ENCODE assay signal across 28 cellular contexts in genomic region chr5:126736141-126736540, GRCh38. TPM values are rescaled to one million over a fixed set of nuclear protein-coding genes. Genes with fewer than 3 reads are reported as not detected.
DNase-seq lines count a peak whose midpoint lies in the region; ATAC-seq, FAIRE-seq and TF ChIP-seq lines count a peak whose summit lies in the region.
"Had no signal": no experiment of that assay in that cellular context is flagged by ENCODE, and none has a peak within 500 bp of the region (broad histone marks: within the 10 kb centered on the region; RNA-seq: fewer than 3 reads in every experiment).

No MANE protein-coding gene starts in this region.

- CTCF ChIA-PET in GM12878 (lab: Yijun Ruan, JAX) (interaction anchor here (0.6 to 1.2 kb wide), 5 partner anchors 13 to 59 kb away, joined by 3 to 5 read pairs (median 3); no protein-coding TSS in a partner anchor), HEK293T (lab: Yijun Ruan, JAX) (no interaction called here)

- RAD21 ChIA-PET in GM12878 (lab: Charles Lee; ENCODE audit: unreplicated experiment): no interaction called here

- DNase-seq in GM23248 (peak; percentile 36), NCI-H226 (peak; percentile 75), GM12878 (ENCODE audit: low read depth, low spot score) (no peak), left lobe of liver (ENCODE audit: low spot score) (peak; percentile 2), HEK293T (ENCODE audit: extremely low spot score) (no peak), dorsolateral prefrontal cortex (no peak)
- DNase-seq: activated naive CD4-positive, alpha-beta T cell treated with anti-CD3 and anti-CD28 coated beads for 36 hours; activated T-cell treated with anti-CD3 and anti-CD28 coated beads, Interleukin-2, amount 50 U/mL, for 72 hours; amygdala; GF-D8; hippocampal formation; immature natural killer cell; left lung; mesenchymal stem cell; NCI-H1048; NCI-H446; NCI-H774; pancreas; retina; T-helper 1 cell; transverse colon had no signal

- H3F3A ChIP-seq in GM23248 (ENCODE audit: insufficient read depth): no peaks in the 10 kb centered on the region

- H3K36me3 ChIP-seq in GM23248 (ENCODE audit: low read depth): no peaks in the 10 kb centered on the region
- no peaks in the 10 kb centered on the region for H3K36me3 ChIP-seq in GM12878 (ENCODE audit: control insufficient read depth in 2 of 2, insufficient read depth in 2 of 2, low read length in 1 of 2)
- H3K36me3 ChIP-seq: BLaER1, left lung, neural progenitor cell, pancreas, SJSA1, transverse colon had no signal

- H3K27ac ChIP-seq in GM23248 (no peak overlapping the region), GM12878 (ENCODE audit: control insufficient read depth, insufficient read depth) (no peak overlapping the region), dorsolateral prefrontal cortex (no peak overlapping the region)
- H3K27ac ChIP-seq: BLaER1, left lung, neural progenitor cell, pancreas, SJSA1, skin epidermis, transverse colon had no signal

- POLR2A ChIA-PET in GM12878 (lab: Charles Lee) (interaction anchor here (0.6 kb wide), 1 partner anchor 119 kb away, joined by 4 read pairs; no protein-coding TSS in a partner anchor), HEK293T (lab: Yijun Ruan, JAX) (interaction anchor here (1.5 kb wide), 1 partner anchor 41 kb away, joined by 11 read pairs; the partner anchor contains the start of gene LMNB1)

- H3K79me2 ChIP-seq in GM23248 (ENCODE audit: insufficient read depth) (no peaks in the 10 kb centered on the region), GM12878 (ENCODE audit: control insufficient read depth, insufficient read depth, low read length) (no peaks in the 10 kb centered on the region)

- H3K9me3 ChIP-seq in GM23248 (ENCODE audit: low read depth) (no peaks in the 10 kb centered on the region), GM12878 (replicated peaks; ENCODE audit: control insufficient read depth, insufficient read depth, low read length) (no peaks in the 10 kb centered on the region)
- H3K9me3 ChIP-seq: BLaER1, left lung, pancreas, SJSA1, transverse colon had no signal

- in situ Hi-C loops in GM23248 (cut with MboI): no loop called here
- in situ Hi-C loops in GM12878 (cut with MboI): no loop called here

- no peaks in the 10 kb centered on the region for H4K20me1 ChIP-seq in GM23248 (ENCODE audit: insufficient read depth)
- no peaks in the 10 kb centered on the region for H4K20me1 ChIP-seq in GM12878 (ENCODE audit: control insufficient read depth, insufficient read depth)
- H4K20me1 ChIP-seq: BLaER1 had no signal

- no peak overlapping the region for H3K9ac ChIP-seq in GM23248
- H3K9ac ChIP-seq in GM12878 (ENCODE audit: control insufficient read depth, insufficient read depth, low read length): no peak overlapping the region
- H3K9ac ChIP-seq: BLaER1, neural progenitor cell had no signal

- TF ChIP-seq CTCF in GM12878 (IDR thresholded peaks at IDR 0.05 in 2 of 3, conservative IDR thresholded peaks at IDR 0.05 in 1 of 3; ENCODE audit: control insufficient read depth in 2 of 3, extremely low read depth in 1 of 3, insufficient read depth in 1 of 3, low read depth in 3 of 3, low read length in 3 of 3) (no peak), dorsolateral prefrontal cortex (IDR thresholded peaks at IDR 0.05 in 54 of 56, conservative IDR thresholded peaks at IDR 0.05 in 2 of 56; ENCODE audit: low read depth in 1 of 56, partially characterized antibody in 56 of 56) (no peak)

- H3K9me2 ChIP-seq in GM23248 (ENCODE audit: insufficient read depth): no peaks in the 10 kb centered on the region

- no peak overlapping the region for H3K4me2 ChIP-seq in GM23248 (ENCODE audit: unreplicated experiment)
- H3K4me2 ChIP-seq in GM12878 (ENCODE audit: control insufficient read depth, insufficient read depth): no peak overlapping the region
- H3K4me2 ChIP-seq: BLaER1, neural progenitor cell had no signal

- H3K4me3 ChIP-seq in GM23248 (no peak overlapping the region), GM12878 (no peak overlapping the region), dorsolateral prefrontal cortex (no peak overlapping the region)
- H3K4me3 ChIP-seq: BLaER1, left lung, neural progenitor cell, pancreas, SJSA1, skin epidermis, transverse colon had no signal

- no peak for TF ChIP-seq RAD21 in GM12878 (IDR thresholded peaks at IDR 0.05; ENCODE audit: insufficient read depth, low read depth, low read length)

- intact Hi-C loops in GM12878 (cut with micrococcal nuclease; ENCODE audit: unreplicated experiment) (no loop called here), dorsolateral prefrontal cortex (cut with DNase I) (no loop called here)

- H2AFZ ChIP-seq in GM23248 (no peak overlapping the region), GM12878 (ENCODE audit: control insufficient read depth, low read depth, low read length) (no peak overlapping the region)
- H2AFZ ChIP-seq: neural progenitor cell had no signal

- SMC1A ChIA-PET in GM12878 (lab: Charles Lee; ENCODE audit: uncharacterized antibody, unreplicated experiment): interaction anchor here (0.7 to 1.6 kb wide), 3 partner anchors 12 to 56 kb away, joined by 3 to 4 read pairs (median 4); no protein-coding TSS in a partner anchor

- FAIRE-seq in GM12878 (lab: Jason Lieb, UNC): no peak
- FAIRE-seq: HepG2, pancreas had no signal

- H3K27me3 ChIP-seq in GM23248 (replicated peaks; ENCODE audit: insufficient read depth) (peaks cover 8% of the 10 kb centered on the region), GM12878 (replicated peaks in 1 of 2; ENCODE audit: control insufficient read depth in 2 of 2, insufficient read depth in 2 of 2, low read length in 1 of 2) (no peaks in the 10 kb centered on the region), dorsolateral prefrontal cortex (no peaks in the 10 kb centered on the region)
- H3K27me3 ChIP-seq: BLaER1, left lung, neural progenitor cell, pancreas, SJSA1, transverse colon had no signal

- no TSS peak for BruUV-seq in GM12878 (replicated peaks; lab: Mats Ljungman, UMichigan)

- TF ChIP-seq EP300 in GM12878 (IDR thresholded peaks at IDR 0.05; ENCODE audit: borderline replicate concordance in 1 of 2, control insufficient read depth in 1 of 2, low read depth in 2 of 2, low read length in 2 of 2): no peak

- no peak for TF ChIP-seq POLR2A in GM12878 (IDR thresholded peaks at IDR 0.05; ENCODE audit: low read depth, low read length)

- H3K4me1 ChIP-seq in GM23248 (ENCODE audit: insufficient read depth) (0 out of 2 replicates have a peak, but pooled peaks cover 5% of the 10 kb centered on the region), GM12878 (ENCODE audit: control insufficient read depth, insufficient read depth, low read length) (0 out of 2 replicates have a peak, but pooled peaks cover 6% of the 10 kb centered on the region)
- H3K4me1 ChIP-seq: left lung, neural progenitor cell, pancreas, SJSA1, transverse colon had no signal

- WGBS in GM23248 (ENCODE audit: low coverage in 1 of 2, low lambda C conversion rate in 2 of 2, missing lambda C conversion rate in 2 of 2), 2 experiments: 52 to 66% methylated on average over 3 of the region's 3 CpGs
- WGBS in GM12878 (ENCODE audit: insufficient coverage, insufficient replicate concordance, low lambda C conversion rate, missing lambda C conversion rate): 78% methylated on average over 3 of the region's 3 CpGs

- ATAC-seq in GM12878 (peak; percentile 28; the same call in 2 of the 3 replicates), left lobe of liver (no peak), GM18861 (IDR thresholded peaks at IDR 0.05; ENCODE audit: unreplicated experiment) (no peak)
- ATAC-seq: activated T-cell treated with anti-CD3 and anti-CD28 coated beads, Interleukin-2, amount 50 U/mL, for 72 hours; HepG2; left lung; pancreas; stimulated activated memory B cell treated with anti-CD40 and anti-IgM and Interleukin-4, amounts not matched to agents 10 μg/mL and 1 μg/mL and 100 μg/mL, for 72 hours had no signal

TF ChIP-seq in GM12878, 131 proteins besides CTCF, POLR2A, EP300 and RAD21 (continues in another document):
- TF ChIP-seq SPI1 (IDR thresholded peaks at IDR 0.05; ENCODE audit: borderline replicate concordance, insufficient read depth, low read depth, low read length): no peak
- no peak for TF ChIP-seq HCFC1 (IDR thresholded peaks at IDR 0.05; ENCODE audit: low read length)
- no peak for TF ChIP-seq ESRRA (IDR thresholded peaks at IDR 0.05; ENCODE audit: low read length)

TF ChIP-seq in HEK293T, 16 proteins besides CTCF, POLR2A, EP300 and RAD21 (continues in another document):
- TF ChIP-seq ARNT (IDR thresholded peaks at IDR 0.05): no peak
- TF ChIP-seq HDGF (IDR thresholded peaks at IDR 0.05; ENCODE audit: borderline replicate concordance): no peak
- no peak for TF ChIP-seq ZNF384 (IDR thresholded peaks at IDR 0.05)
- no peak for TF ChIP-seq CTBP1 (IDR thresholded peaks at IDR 0.05; ENCODE audit: borderline replicate concordance)
- no peak for TF ChIP-seq SP1 (IDR thresholded peaks at IDR 0.05)
- TF ChIP-seq NFRKB (IDR thresholded peaks at IDR 0.05): no peak

RNA-seq across cellular contexts. Expression of gene LMNB1, which starts 40.8 kb away (rescaled TPM):
- total RNA-seq in GM23248 (2014; rRNA removed; shearing (Covaris generic)): 27.3 and 44.1 TPM in 2 replicates
- polyA plus RNA-seq in GM23248 (2016; fragmentation: Nextera tagmentation; extraction: Ambion mirVana) (2.9 and 4.3 TPM in 2 replicates), GM12878 (2011; rRNA removed) (69.2 and 99.2 TPM in 2 replicates), GM12878 (2014; fragmentation: Illumina TruSeq; extraction: Trizol) (176 and 215 TPM in 2 replicates), GM12878 (2014; fragmentation: Nextera tagmentation; extraction: Ambion mirVana) (1 to 10 TPM; 7.0 to 7.1 TPM), GM12878 (2014; rRNA removed) (104 and 110 TPM in 2 replicates), GM12878 (2016; fragmentation: Nextera tagmentation; extraction: Ambion mirVana) (10 to 100 TPM; 29.5 to 31.3 TPM)
- total RNA-seq in GM12878 (2013; cell fraction: nucleolus; rRNA removed): 67.3 and 80.0 TPM in 2 replicates
- total RNA-seq in GM12878 (2014; rRNA removed) (116 and 123 TPM in 2 replicates), GM12878 (2014; rRNA removed; fragmentation: Illumina TruSeq; extraction: Trizol) (150 and 152 TPM in 2 replicates), GM12878 (2021) (179 and 185 TPM in 2 replicates), left lobe of liver (4.6 TPM), dorsolateral prefrontal cortex (10 to 100 TPM in 33 of 120 experiments, 1 to 10 TPM in 87; 4.1 to 22.3 (median 8.6) TPM)
- polyA plus RNA-seq in GM12878 (2011; ENCODE audit: low read depth): 48.5 TPM
- 65.5 and 85.2 TPM in 2 replicates for polyA plus RNA-seq in GM12878 (2011; cell fraction: cytosol; rRNA removed)
- polyA plus RNA-seq in GM12878 (2011; cell fraction: nucleus; rRNA removed): 44.1 and 80.2 TPM in 2 replicates
- polyA plus RNA-seq in GM12878 (2012): 57.2 and 75.7 TPM in 2 replicates
- 34.5 and 57.8 TPM in 2 replicates for polyA minus RNA-seq in GM12878 (2011; rRNA and poly(A)+ RNA removed)
- polyA minus RNA-seq in GM12878 (2011; cell fraction: cytosol; rRNA and poly(A)+ RNA removed): 49.6 and 64.8 TPM in 2 replicates
- 31.9 and 78.0 TPM in 2 replicates for polyA minus RNA-seq in GM12878 (2011; cell fraction: nucleus; rRNA and poly(A)+ RNA removed)

Comparison
In these comparisons a context has a peak if more than half of its experiments do, and no peak if none do; other contexts are left out.
1. DNase-seq: peak in GM23248 (single experiment), NCI-H226 (single experiment) and left lobe of liver (single experiment); none in GM12878 (single experiment), HEK293T (single experiment) and dorsolateral prefrontal cortex (0 of 10).